2 cellular contexts compared by ENCODE assay signal in genomic region chr11:9004310-9004945, GRCh38.
TF ChIP-seq lines count a peak whose summit lies in the region.

No MANE protein-coding gene starts in this region.

TF ChIP-seq in GM12891, 5 proteins besides CTCF, POLR2A, EP300 and RAD21 (continued from another document):
- no peak for TF ChIP-seq POLR2AphosphoS5 (IDR thresholded peaks at IDR 0.05; ENCODE audit: low read depth, low read length)
- no peak for TF ChIP-seq POU2F2 (IDR thresholded peaks at IDR 0.05; ENCODE audit: low read depth, low read length)

TF ChIP-seq in SK-N-SH, 30 proteins besides CTCF, POLR2A, EP300 and RAD21 (continued from another document):
- peak; percentile 67; the same call in 1 of the 2 replicates for TF ChIP-seq USF1 (IDR thresholded peaks at IDR 0.05; ENCODE audit: borderline replicate concordance, low read depth)
